In genomic region chr9:69109152-69109551, GRCh38 we compare ENCODE assay signal across 20 cellular contexts.
"Had no signal": no experiment of that assay in that cellular context is flagged by ENCODE, and none has a peak within 500 bp of the region (broad histone marks: within the 10 kb centered on the region; RNA-seq: fewer than 3 reads in every experiment).

No MANE protein-coding gene starts in this region.

- H3K9me3 ChIP-seq: lower lobe of right lung, ovary, right atrium auricular region, right lobe of liver, stomach, testis, thyroid gland, transverse colon, upper lobe of right lung had no signal

- ATAC-seq: lower lobe of right lung; naive thymus-derived CD8-positive, alpha-beta T cell; right lobe of liver; stimulated activated naive B cell treated with anti-CD40 and anti-IgM and Interleukin-4, amounts not matched to agents 10 μg/mL and 1 μg/mL and 100 μg/mL, for 72 hours; stimulated activated naive CD8-positive, alpha-beta T cell treated with anti-CD3 and anti-CD28 coated beads, Interleukin-15, Interleukin-2, amounts not matched to agents 100 U/mL and 50 U/mL, for 24 hours; upper lobe of right lung had no signal

- H3K27me3 ChIP-seq: ovary, right atrium auricular region, right lobe of liver, stomach, testis, thyroid gland, transverse colon, upper lobe of right lung had no signal

- H3K4me2 ChIP-seq: smooth muscle cell had no signal

- FAIRE-seq: urothelium cell line had no signal

- H3K27ac ChIP-seq: lower lobe of right lung, ovary, right atrium auricular region, right lobe of liver, stomach, testis, thyroid gland, transverse colon, upper lobe of right lung had no signal

- H3K4me3 ChIP-seq: lower lobe of right lung, ovary, right atrium auricular region, right lobe of liver, smooth muscle cell, stomach, testis, thyroid gland, transverse colon, upper lobe of right lung had no signal

- DNase-seq: islet precursor cell; lower lobe of right lung; mammary epithelial cell; mesenchymal stem cell; naive thymus-derived CD8-positive, alpha-beta T cell; nucleus accumbens; ovary; right lobe of liver; stimulated activated CD4-positive, alpha-beta T cell treated with anti-CD3 and anti-CD28 coated beads, Interleukin-1b, Interleukin-23, amount 100 ng/mL, for 48 hours; stimulated activated CD4-positive, alpha-beta T cell treated with anti-CD3 and anti-CD28 coated beads, Interleukin-4, amount 100 ng/mL, for 1 hour; stimulated activated naive B cell treated with anti-CD40 and anti-IgM and Interleukin-4, amounts not matched to agents 10 μg/mL and 1 μg/mL and 100 μg/mL, for 72 hours; stimulated activated naive CD8-positive, alpha-beta T cell treated with anti-CD3 and anti-CD28 coated beads, Interleukin-15, Interleukin-2, amounts not matched to agents 100 U/mL and 50 U/mL, for 24 hours; stomach; testis; thyroid gland; transverse colon; upper lobe of right lung had no signal

- H3K4me1 ChIP-seq: lower lobe of right lung, right atrium auricular region, testis, upper lobe of right lung had no signal

- H3K36me3 ChIP-seq: lower lobe of right lung, ovary, right atrium auricular region, right lobe of liver, stomach, thyroid gland, transverse colon, upper lobe of right lung had no signal
